In the genomic region with DNA sequence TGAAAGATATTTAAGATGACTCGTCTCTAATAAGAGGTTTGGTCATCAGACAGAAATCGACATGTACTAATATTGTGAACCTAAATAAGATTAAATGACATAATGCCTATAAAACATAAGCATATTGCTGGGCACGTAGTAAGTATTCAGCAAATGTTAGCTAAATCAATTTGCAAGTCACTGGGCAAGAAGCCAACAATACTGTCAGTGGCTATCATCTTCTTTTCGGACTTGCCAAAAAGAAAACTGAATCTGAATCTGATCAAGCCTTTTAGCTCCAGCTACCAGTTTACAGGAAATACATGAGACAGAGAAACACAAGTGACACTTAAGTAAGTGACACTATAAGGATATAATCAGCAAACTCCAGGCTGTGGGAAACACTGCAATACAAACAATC, we compare ENCODE assay signal across 9 cellular contexts. TPM values are rescaled to one million over a fixed set of nuclear protein-coding genes. Genes with fewer than 3 reads are reported as not detected.
DNase-seq lines count a peak whose midpoint lies in the region; ATAC-seq, FAIRE-seq and TF ChIP-seq lines count a peak whose summit lies in the region.
"Had no signal": no experiment of that assay in that cellular context is flagged by ENCODE, and none has a peak within 500 bp of the region (broad histone marks: within the 10 kb centered on the region; RNA-seq: fewer than 3 reads in every experiment).

No MANE protein-coding gene starts in this region.

- H3K4me3 ChIP-seq in GM23338 (no peak overlapping the region), esophagus squamous epithelium (peak overlapping the region in 1 of 4 donors; percentile 12)

- TF ChIP-seq CTCF in GM23338 (conservative IDR thresholded peaks at IDR 0.05; ENCODE audit: low read depth in 2 of 2), result no peak
- TF ChIP-seq CTCF in esophagus squamous epithelium (IDR thresholded peaks at IDR 0.05), result no peak

- H3K4me2 ChIP-seq in GM23338, result no peak overlapping the region

- H3K79me2 ChIP-seq in GM23338 (replicated peaks; ENCODE audit: insufficient read depth), result no peaks in the 10 kb centered on the region

- no peaks in the 10 kb centered on the region for H3F3A ChIP-seq in GM23338 (replicated peaks; ENCODE audit: low read depth)

- FAIRE-seq in islet of Langerhans (lab: Jason Lieb, UNC), result peak; percentile 5

- H3K36me3 Mint-ChIP-seq in GM23338 (ENCODE audit: low read depth), result 0 out of 3 replicates have a peak, but pooled peaks cover 3% of the 10 kb centered on the region

- peaks cover 13% of the 10 kb centered on the region; the same call in 2 of the 3 replicates for H3K4me1 Mint-ChIP-seq in GM23338

- no peaks in the 10 kb centered on the region for H4K20me1 ChIP-seq in GM23338 (replicated peaks; ENCODE audit: insufficient read depth)

- no peaks in the 10 kb centered on the region for H3K36me3 ChIP-seq in GM23338 (ENCODE audit: insufficient read depth)
- H3K36me3 ChIP-seq in esophagus squamous epithelium, result no peaks in the 10 kb centered on the region

- H3K9me3 Mint-ChIP-seq in GM23338, result 0 out of 3 replicates have a peak, but pooled peaks cover 3% of the 10 kb centered on the region

- H2AFZ ChIP-seq in GM23338, result no peak overlapping the region

- H3K27ac Mint-ChIP-seq in GM23338, result peak overlapping the region; percentile 10; the same call in 1 of the 2 replicates

- TF ChIP-seq POLR2A in esophagus squamous epithelium (IDR thresholded peaks at IDR 0.05), result no peak

- no peak overlapping the region for H3K27ac ChIP-seq in GM23338 (ENCODE audit: low read depth)
- peak overlapping the region in 1 of 4 donors; percentile 17 for H3K27ac ChIP-seq in esophagus squamous epithelium

- H3K9me3 ChIP-seq in esophagus squamous epithelium, result no peaks in the 10 kb centered on the region

- ATAC-seq in GM23338 (no peak), HG03097 (IDR thresholded peaks at IDR 0.05; ENCODE audit: low FRiP score, unreplicated experiment) (no peak)

- no peaks in the 10 kb centered on the region for H3K27me3 Mint-ChIP-seq in GM23338 (ENCODE audit: insufficient read depth, low read depth, poor library complexity)

- no peaks in the 10 kb centered on the region for H3K9me2 ChIP-seq in GM23338 (ENCODE audit: insufficient read depth)

- WGBS in esophagus squamous epithelium, 2 donors, result 51% methylated on average over 4 of the region's 4 CpGs

- peaks cover 5% of the 10 kb centered on the region for H3K4me1 ChIP-seq in GM23338 (ENCODE audit: insufficient read depth)
- H3K4me1 ChIP-seq in esophagus squamous epithelium, result peaks cover 0 to 15% (median 2%) of the 10 kb centered on the region in 3 donors

- H3K27me3 ChIP-seq in GM23338 (ENCODE audit: insufficient read depth) (no peaks in the 10 kb centered on the region), esophagus squamous epithelium (no peaks in the 10 kb centered on the region)

- intact Hi-C loops in esophagus squamous epithelium (cut with DNase I), result no loop called here

- DNase-seq in DMS53 (lab: John Stamatoyannopoulos, UW) (peak; percentile 75), GM23338 (ENCODE audit: low spot score) (no peak), SK-N-DZ (ENCODE audit: low spot score) (peak; percentile 40), esophagus squamous epithelium (lab: John Stamatoyannopoulos, UW) (no peak), NCI-H128 (lab: John Stamatoyannopoulos, UW; ENCODE audit: unreplicated experiment) (no peak)
- DNase-seq in activated CD4-positive, CD25-positive, alpha-beta regulatory T cell treated with anti-CD3 and anti-CD28 coated beads, Interleukin-2, amount 50 U/mL, for 72 hours, result no peak
- DNase-seq: mesendoderm had no signal

- H3K4me3 Mint-ChIP-seq in GM23338, result no peak overlapping the region

TF ChIP-seq in GM23338, 12 proteins besides CTCF, POLR2A, EP300 and RAD21 (continues in another document):
- TF ChIP-seq NANOG (IDR thresholded peaks at IDR 0.05; ENCODE audit: borderline replicate concordance), result no peak
- TF ChIP-seq, protein P1, sequence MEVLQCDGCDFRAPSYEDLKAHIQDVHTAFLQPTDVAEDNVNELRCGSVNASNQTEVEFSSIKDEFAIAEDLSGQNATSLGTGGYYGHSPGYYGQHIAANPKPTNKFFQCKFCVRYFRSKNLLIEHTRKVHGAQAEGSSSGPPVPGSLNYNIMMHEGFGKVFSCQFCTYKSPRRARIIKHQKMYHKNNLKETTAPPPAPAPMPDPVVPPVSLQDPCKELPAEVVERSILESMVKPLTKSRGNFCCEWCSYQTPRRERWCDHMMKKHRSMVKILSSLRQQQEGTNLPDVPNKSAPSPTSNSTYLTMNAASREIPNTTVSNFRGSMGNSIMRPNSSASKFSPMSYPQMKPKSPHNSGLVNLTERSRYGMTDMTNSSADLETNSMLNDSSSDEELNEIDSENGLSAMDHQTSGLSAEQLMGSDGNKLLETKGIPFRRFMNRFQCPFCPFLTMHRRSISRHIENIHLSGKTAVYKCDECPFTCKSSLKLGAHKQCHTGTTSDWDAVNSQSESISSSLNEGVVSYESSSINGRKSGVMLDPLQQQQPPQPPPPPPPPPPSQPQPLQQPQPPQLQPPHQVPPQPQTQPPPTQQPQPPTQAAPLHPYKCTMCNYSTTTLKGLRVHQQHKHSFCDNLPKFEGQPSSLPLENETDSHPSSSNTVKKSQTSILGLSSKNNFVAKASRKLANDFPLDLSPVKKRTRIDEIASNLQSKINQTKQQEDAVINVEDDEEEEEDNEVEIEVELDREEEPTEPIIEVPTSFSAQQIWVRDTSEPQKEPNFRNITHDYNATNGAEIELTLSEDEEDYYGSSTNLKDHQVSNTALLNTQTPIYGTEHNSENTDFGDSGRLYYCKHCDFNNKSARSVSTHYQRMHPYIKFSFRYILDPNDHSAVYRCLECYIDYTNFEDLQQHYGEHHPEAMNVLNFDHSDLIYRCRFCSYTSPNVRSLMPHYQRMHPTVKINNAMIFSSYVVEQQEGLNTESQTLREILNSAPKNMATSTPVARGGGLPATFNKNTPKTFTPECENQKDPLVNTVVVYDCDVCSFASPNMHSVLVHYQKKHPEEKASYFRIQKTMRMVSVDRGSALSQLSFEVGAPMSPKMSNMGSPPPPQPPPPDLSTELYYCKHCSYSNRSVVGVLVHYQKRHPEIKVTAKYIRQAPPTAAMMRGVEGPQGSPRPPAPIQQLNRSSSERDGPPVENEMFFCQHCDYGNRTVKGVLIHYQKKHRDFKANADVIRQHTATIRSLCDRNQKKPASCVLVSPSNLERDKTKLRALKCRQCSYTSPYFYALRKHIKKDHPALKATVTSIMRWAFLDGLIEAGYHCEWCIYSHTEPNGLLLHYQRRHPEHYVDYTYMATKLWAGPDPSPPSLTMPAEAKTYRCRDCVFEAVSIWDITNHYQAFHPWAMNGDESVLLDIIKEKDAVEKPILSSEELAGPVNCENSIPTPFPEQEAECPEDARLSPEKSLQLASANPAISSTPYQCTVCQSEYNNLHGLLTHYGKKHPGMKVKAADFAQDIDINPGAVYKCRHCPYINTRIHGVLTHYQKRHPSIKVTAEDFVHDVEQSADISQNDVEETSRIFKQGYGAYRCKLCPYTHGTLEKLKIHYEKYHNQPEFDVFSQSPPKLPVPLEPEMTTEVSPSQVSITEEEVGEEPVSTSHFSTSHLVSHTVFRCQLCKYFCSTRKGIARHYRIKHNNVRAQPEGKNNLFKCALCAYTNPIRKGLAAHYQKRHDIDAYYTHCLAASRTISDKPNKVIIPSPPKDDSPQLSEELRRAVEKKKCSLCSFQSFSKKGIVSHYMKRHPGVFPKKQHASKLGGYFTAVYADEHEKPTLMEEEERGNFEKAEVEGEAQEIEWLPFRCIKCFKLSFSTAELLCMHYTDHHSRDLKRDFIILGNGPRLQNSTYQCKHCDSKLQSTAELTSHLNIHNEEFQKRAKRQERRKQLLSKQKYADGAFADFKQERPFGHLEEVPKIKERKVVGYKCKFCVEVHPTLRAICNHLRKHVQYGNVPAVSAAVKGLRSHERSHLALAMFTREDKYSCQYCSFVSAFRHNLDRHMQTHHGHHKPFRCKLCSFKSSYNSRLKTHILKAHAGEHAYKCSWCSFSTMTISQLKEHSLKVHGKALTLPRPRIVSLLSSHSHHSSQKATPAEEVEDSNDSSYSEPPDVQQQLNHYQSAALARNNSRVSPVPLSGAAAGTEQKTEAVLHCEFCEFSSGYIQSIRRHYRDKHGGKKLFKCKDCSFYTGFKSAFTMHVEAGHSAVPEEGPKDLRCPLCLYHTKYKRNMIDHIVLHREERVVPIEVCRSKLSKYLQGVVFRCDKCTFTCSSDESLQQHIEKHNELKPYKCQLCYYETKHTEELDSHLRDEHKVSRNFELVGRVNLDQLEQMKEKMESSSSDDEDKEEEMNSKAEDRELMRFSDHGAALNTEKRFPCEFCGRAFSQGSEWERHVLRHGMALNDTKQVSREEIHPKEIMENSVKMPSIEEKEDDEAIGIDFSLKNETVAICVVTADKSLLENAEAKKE (CRISPR knock-in tag; IDR thresholded peaks at IDR 0.05), result no peak
- TF ChIP-seq ZNF331 (CRISPR knock-in tag; IDR thresholded peaks at IDR 0.05; ENCODE audit: low read depth), result no peak
- no peak for TF ChIP-seq EZH2phosphoT487 (IDR thresholded peaks at IDR 0.05; ENCODE audit: unreplicated experiment)
- TF ChIP-seq EZH2 (IDR thresholded peaks at IDR 0.05; ENCODE audit: low read depth, unreplicated experiment), result no peak
- TF ChIP-seq STAT1 (IDR thresholded peaks at IDR 0.05; ENCODE audit: unreplicated experiment), result no peak
- no peak for TF ChIP-seq ZNF114 (CRISPR knock-in tag; IDR thresholded peaks at IDR 0.05)
- TF ChIP-seq POLR2AphosphoS5 (IDR thresholded peaks at IDR 0.05; ENCODE audit: low read depth), result no peak
- TF ChIP-seq, protein P2, sequence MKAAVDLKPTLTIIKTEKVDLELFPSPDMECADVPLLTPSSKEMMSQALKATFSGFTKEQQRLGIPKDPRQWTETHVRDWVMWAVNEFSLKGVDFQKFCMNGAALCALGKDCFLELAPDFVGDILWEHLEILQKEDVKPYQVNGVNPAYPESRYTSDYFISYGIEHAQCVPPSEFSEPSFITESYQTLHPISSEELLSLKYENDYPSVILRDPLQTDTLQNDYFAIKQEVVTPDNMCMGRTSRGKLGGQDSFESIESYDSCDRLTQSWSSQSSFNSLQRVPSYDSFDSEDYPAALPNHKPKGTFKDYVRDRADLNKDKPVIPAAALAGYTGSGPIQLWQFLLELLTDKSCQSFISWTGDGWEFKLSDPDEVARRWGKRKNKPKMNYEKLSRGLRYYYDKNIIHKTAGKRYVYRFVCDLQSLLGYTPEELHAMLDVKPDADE (IDR thresholded peaks at IDR 0.05), result no peak

RNA-seq across cellular contexts. Expression of a gene that starts 46.0 kb away (rescaled TPM):
- total RNA-seq in GM23338 (2014; rRNA removed; shearing (Covaris generic)), result 2,030 and 2,182 TPM in 2 replicates
- polyA plus RNA-seq in GM23338 (2016; fragmentation: Nextera tagmentation; extraction: Ambion mirVana), result 3,547 and 4,172 TPM in 2 replicates
- polyA plus RNA-seq in SK-N-DZ (2014; cell fraction: cytosol; rRNA removed), result 2,642 and 2,769 TPM in 2 replicates
- 1,474 and 1,535 TPM in 2 replicates for polyA plus RNA-seq in SK-N-DZ (2014; cell fraction: nucleus; rRNA removed)
- 1,000 to 10,000 TPM in 3 of 4 donors, 100 to 1,000 TPM in 1; 828 to 2,443 (median 1,463) TPM for total RNA-seq in esophagus squamous epithelium

Comparison
In these comparisons a context has a peak if more than half of its experiments do, and no peak if none do; other contexts are left out.
1. DNase-seq: peak in DMS53 (single experiment) and SK-N-DZ (single experiment); none in GM23338 (single experiment), esophagus squamous epithelium (single experiment), NCI-H128 (single experiment) and activated CD4-positive, CD25-positive, alpha-beta regulatory T cell treated with anti-CD3 and anti-CD28 coated beads, Interleukin-2, amount 50 U/mL, for 72 hours (single experiment).